In the genomic region with DNA sequence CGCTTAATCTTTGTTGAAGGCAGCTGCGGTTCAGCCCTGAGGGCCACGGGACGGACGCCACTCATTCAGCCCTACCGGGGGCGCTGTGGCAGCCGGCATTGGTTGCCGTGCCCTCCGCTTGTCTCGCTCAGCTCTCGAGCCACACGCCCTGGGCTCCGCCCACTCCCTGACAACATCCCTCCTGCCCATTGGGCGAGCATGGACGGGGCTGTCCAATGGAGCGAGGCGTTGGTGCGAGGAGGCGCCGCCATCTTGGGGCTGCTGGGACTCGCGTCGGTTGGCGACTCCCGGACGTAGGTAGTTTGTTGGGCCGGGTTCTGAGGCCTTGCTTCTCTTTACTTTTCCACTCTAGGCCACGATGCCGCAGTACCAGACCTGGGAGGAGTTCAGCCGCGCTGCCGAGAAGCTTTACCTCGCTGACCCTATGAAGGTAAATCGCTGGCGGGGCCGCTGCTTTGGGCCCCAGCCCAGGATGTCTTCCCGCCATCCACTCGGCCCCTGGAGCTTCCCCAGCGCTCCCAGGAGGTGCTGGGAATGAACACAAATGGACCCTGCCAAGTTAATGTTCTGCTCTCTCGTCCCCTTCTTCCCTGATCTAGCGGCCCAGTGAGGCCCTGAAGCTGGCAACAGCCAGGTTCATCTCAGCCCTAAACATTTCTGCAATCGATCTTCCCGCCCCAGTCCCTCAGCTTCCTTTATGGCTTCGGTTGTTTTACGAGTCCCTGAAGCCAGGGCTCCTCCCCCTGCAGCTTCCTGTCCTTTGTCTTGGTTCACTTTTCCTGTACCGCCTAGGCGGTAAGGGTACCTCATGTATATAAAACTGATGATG, we compare ENCODE assay signal across 8 cellular contexts. TPM values are rescaled to one million over a fixed set of nuclear protein-coding genes. Genes with fewer than 3 reads are reported as not detected.
A peak's percentile ranks its signal among the peaks of the same experiment; 100 is the strongest.
DNase-seq lines count a peak whose midpoint lies in the region; ATAC-seq, FAIRE-seq and TF ChIP-seq lines count a peak whose summit lies in the region.

A gene with protein sequence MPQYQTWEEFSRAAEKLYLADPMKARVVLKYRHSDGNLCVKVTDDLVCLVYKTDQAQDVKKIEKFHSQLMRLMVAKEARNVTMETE (plus strand): TSS at position 244 of the 829 bp plus-strand sequence. CDS start 115 bp downstream, at position 359.

- peak; percentile 98 for FAIRE-seq in urothelium cell line (lab: Jason Lieb, UNC)

- intact Hi-C loops in T-helper 1 cell treated with Interleukin-12 subunit alpha and Interleukin-12 subunit beta and Interleukin-4 antibody, amounts not matched to agents 30 ng/mL and 1 ng/mL, for 36 hours (cut with micrococcal nuclease): loop anchor here (1.0 to 5.0 kb wide), 20 partner anchors 33 to 1950 kb away; a partner anchor contains a TSS
- intact Hi-C loops in left ventricle myocardium superior (cut with micrococcal nuclease) (loop anchor here (10.0 kb wide), 2 partner anchors 223 to 273 kb away; no protein-coding TSS in a partner anchor), prostate gland (cut with DNase I) (loop anchor here (2.0 to 5.0 kb wide), 4 partner anchors 33 to 303 kb away; a partner anchor contains a TSS)

- TF ChIP-seq POLR2A in prostate gland (IDR thresholded peaks at IDR 0.05): peak; percentile 69

- DNase-seq in GM13977 (ENCODE audit: low spot score) (peak; percentile 93), NCI-H146 treated with DMSO at 0.1 percent for 48 hours (lab: John Stamatoyannopoulos, UW; ENCODE audit: unreplicated experiment) (peak; percentile 93), left ventricle myocardium superior (peak; percentile 99), prostate gland (ENCODE audit: low spot score) (peak; percentile 98), urothelium cell line (ENCODE audit: low spot score) (peak; percentile 99)

- H3K27ac ChIP-seq in angular gyrus (ENCODE audit: low read depth, low read length): peak within 1 kb of the TSS; percentile 93
- peak within 1 kb of the TSS; percentile 92 to 96 for H3K27ac ChIP-seq in prostate gland

- H3K9me3 ChIP-seq in prostate gland: no peaks in the 10 kb centered on the region

- TF ChIP-seq CTCF in GM13977 (IDR thresholded peaks at IDR 0.05; ENCODE audit: extremely low read depth, insufficient read depth, missing control alignments): peak; percentile 95
- TF ChIP-seq CTCF in prostate gland (IDR thresholded peaks at IDR 0.05): peak; percentile 81 to 96 (median 90)

- peak; percentile 98 for ATAC-seq in HG02884 (IDR thresholded peaks at IDR 0.05; ENCODE audit: unreplicated experiment)
- peak; percentile 100 for ATAC-seq in left ventricle myocardium superior

- peak within 1 kb of the TSS; percentile 65 to 70 for H3K4me3 ChIP-seq in prostate gland

- H3K27me3 ChIP-seq in prostate gland (replicated peaks; ENCODE audit: insufficient read depth): no peaks in the 10 kb centered on the region

- peaks cover 10% of the 10 kb centered on the region for H3K4me1 ChIP-seq in prostate gland (replicated peaks)

- in situ Hi-C loops in GM13977 (cut with MboI; ENCODE audit: low pct_unique_long_range_greater_than_20kb, low sequenced_read_pairs, unreplicated experiment): no loop called here

- under 1% methylated on average over 48 of the region's 48 CpGs for WGBS in prostate gland

- no peaks in the 10 kb centered on the region for H3K36me3 ChIP-seq in prostate gland

RNA-seq across cellular contexts. Expression of the gene that starts here (rescaled TPM):
- 196 and 204 TPM in 2 replicates for total RNA-seq in T-helper 1 cell treated with Interleukin-12 subunit alpha and Interleukin-12 subunit beta and Interleukin-4 antibody, amounts not matched to agents 30 ng/mL and 1 ng/mL, for 36 hours
- total RNA-seq in left ventricle myocardium superior (211 TPM), prostate gland (100 to 1,000 TPM; 168 to 324 TPM)

Comparison
In these comparisons a context has a peak if more than half of its experiments do, and no peak if none do; other contexts are left out.
1. Peak in every context shown above with its lines: DNase-seq, ATAC-seq, H3K4me3 ChIP-seq and H3K27ac ChIP-seq.